8 cellular contexts compared by ENCODE assay signal in genomic region chr11:107928767-107929507, GRCh38. TPM values are rescaled to one million over a fixed set of nuclear protein-coding genes. Genes with fewer than 3 reads are reported as not detected.
A peak's percentile ranks its signal among the peaks of the same experiment; 100 is the strongest.
DNase-seq lines count a peak whose midpoint lies in the region; ATAC-seq and TF ChIP-seq lines count a peak whose summit lies in the region.

No MANE protein-coding gene starts in this region.

- peak overlapping the region in 3 of 5 donors; percentile 26 to 69 (median 65) for H3K27ac ChIP-seq in adrenal gland
- H3K27ac ChIP-seq in iPS-20b (ENCODE audit: low read length): peak overlapping the region; percentile 73
- H3K27ac ChIP-seq in smooth muscle cell (ENCODE audit: low read depth): no peak overlapping the region

- peak; percentile 3 to 7 for ATAC-seq in activated CD4-positive, CD25-positive, alpha-beta regulatory T cell treated with anti-CD3 and anti-CD28 coated beads, Interleukin-2, amount 50 U/mL, for 24 hours
- peak; percentile 16 for ATAC-seq in HG02642 (IDR thresholded peaks at IDR 0.05; ENCODE audit: poor library complexity, unreplicated experiment)

- TF ChIP-seq POLR2A in adrenal gland (IDR thresholded peaks at IDR 0.05): no peak

- H3K9ac ChIP-seq in iPS-20b (ENCODE audit: low read depth, low read length) (peak overlapping the region; percentile 90), smooth muscle cell (ENCODE audit: low read depth) (no peak overlapping the region)

- H3K4me1 ChIP-seq in adrenal gland (replicated peaks in 1 of 2) (peaks cover 8 to 9% of the 10 kb centered on the region in 2 donors), iPS-20b (ENCODE audit: insufficient read depth, low read length) (no peaks in the 10 kb centered on the region), smooth muscle cell (ENCODE audit: low read depth) (peaks cover 3% of the 10 kb centered on the region)

- DNase-seq in activated CD4-positive, CD25-positive, alpha-beta regulatory T cell treated with anti-CD3 and anti-CD28 coated beads, Interleukin-2, amount 50 U/mL, for 72 hours: no peak
- DNase-seq in NCI-H2227 treated with DMSO at 0.1 percent for 48 hours (lab: John Stamatoyannopoulos, UW) (peak; percentile 25), adrenal gland (peak; percentile 19 to 73 (median 27)), smooth muscle cell (lab: John Stamatoyannopoulos, UW; ENCODE audit: unreplicated experiment) (no peak)
- DNase-seq in NK-92 treated with Interleukin-12 subunit alpha and Interleukin-12 subunit beta, amount 100 ng/mL, for 24 hours (lab: John Stamatoyannopoulos, UW): no peak

- no peak for TF ChIP-seq CTCF in adrenal gland (IDR thresholded peaks at IDR 0.05)
- TF ChIP-seq CTCF in smooth muscle cell (IDR thresholded peaks at IDR 0.05; ENCODE audit: borderline replicate concordance, insufficient read depth, poor library complexity, severe bottlenecking): no peak

- H3K36me3 ChIP-seq in adrenal gland (replicated peaks in 1 of 2) (no peaks in the 10 kb centered on the region), iPS-20b (ENCODE audit: insufficient read depth, low read depth, low read length) (no peaks in the 10 kb centered on the region), smooth muscle cell (ENCODE audit: low read depth) (no peaks in the 10 kb centered on the region)

- intact Hi-C loops in adrenal gland (cut with DNase I): no loop called here

- WGBS in adrenal gland, 4 donors: 1 to 3% (median 2%) methylated on average over 25 to 41 of the region's 41 CpGs
- WGBS in smooth muscle cell (ENCODE audit: low lambda C conversion rate): under 1% methylated on average over 22 of the region's 41 CpGs

- H3K27me3 ChIP-seq in adrenal gland (peaks cover 6% of the 10 kb centered on the region), iPS-20b (ENCODE audit: insufficient read depth, low read length) (no peaks in the 10 kb centered on the region), smooth muscle cell (ENCODE audit: low read depth) (peaks cover 22% of the 10 kb centered on the region)

- H3K4me2 ChIP-seq in smooth muscle cell: peak overlapping the region; percentile 84

- no peaks in the 10 kb centered on the region for H3K79me2 ChIP-seq in smooth muscle cell (ENCODE audit: low read depth)

- no peaks in the 10 kb centered on the region for H4K20me1 ChIP-seq in smooth muscle cell (ENCODE audit: low read depth)

- no peak overlapping the region for H2AFZ ChIP-seq in smooth muscle cell (ENCODE audit: low read depth)

- H3F3A ChIP-seq in smooth muscle cell (ENCODE audit: low read depth): no peaks in the 10 kb centered on the region

- H3K4me3 ChIP-seq in adrenal gland: peak overlapping the region in 2 of 4 donors; percentile 26 to 54
- peak overlapping the region; percentile 88 for H3K4me3 ChIP-seq in iPS-20b (ENCODE audit: low read length)
- peak overlapping the region; percentile 57 for H3K4me3 ChIP-seq in smooth muscle cell

- H3K9me3 ChIP-seq in adrenal gland (replicated peaks in 1 of 3): no peaks in the 10 kb centered on the region
- H3K9me3 ChIP-seq in iPS-20b (ENCODE audit: insufficient read depth, low read depth, low read length): no peaks in the 10 kb centered on the region
- no peaks in the 10 kb centered on the region for H3K9me3 ChIP-seq in smooth muscle cell (replicated peaks; ENCODE audit: low read depth)

RNA-seq across cellular contexts. Expression of gene RAB39A, which starts 0.7 kb away (rescaled TPM):
- total RNA-seq in adrenal gland (1 to 10 TPM in 7 of 8 donors, under 1 TPM in 1; 0.12 to 8.0 (median 2.3) TPM), smooth muscle cell (not detected in 2 replicates)
- polyA plus RNA-seq in adrenal gland (1 to 10 TPM in 1 of 3 donors, under 1 TPM in 2; 0.13 to 1.4 (median 0.80) TPM), smooth muscle cell (not detected in 2 replicates)

Comparison
In these comparisons a context has a peak if more than half of its experiments do, and no peak if none do; other contexts are left out.
1. DNase-seq: peak in NCI-H2227 treated with DMSO at 0.1 percent for 48 hours (single experiment) and adrenal gland (7 of 7); none in activated CD4-positive, CD25-positive, alpha-beta regulatory T cell treated with anti-CD3 and anti-CD28 coated beads, Interleukin-2, amount 50 U/mL, for 72 hours (single experiment), smooth muscle cell (single experiment) and NK-92 treated with Interleukin-12 subunit alpha and Interleukin-12 subunit beta, amount 100 ng/mL, for 24 hours (single experiment).